22 cellular contexts compared by ENCODE assay signal in the genomic region with DNA sequence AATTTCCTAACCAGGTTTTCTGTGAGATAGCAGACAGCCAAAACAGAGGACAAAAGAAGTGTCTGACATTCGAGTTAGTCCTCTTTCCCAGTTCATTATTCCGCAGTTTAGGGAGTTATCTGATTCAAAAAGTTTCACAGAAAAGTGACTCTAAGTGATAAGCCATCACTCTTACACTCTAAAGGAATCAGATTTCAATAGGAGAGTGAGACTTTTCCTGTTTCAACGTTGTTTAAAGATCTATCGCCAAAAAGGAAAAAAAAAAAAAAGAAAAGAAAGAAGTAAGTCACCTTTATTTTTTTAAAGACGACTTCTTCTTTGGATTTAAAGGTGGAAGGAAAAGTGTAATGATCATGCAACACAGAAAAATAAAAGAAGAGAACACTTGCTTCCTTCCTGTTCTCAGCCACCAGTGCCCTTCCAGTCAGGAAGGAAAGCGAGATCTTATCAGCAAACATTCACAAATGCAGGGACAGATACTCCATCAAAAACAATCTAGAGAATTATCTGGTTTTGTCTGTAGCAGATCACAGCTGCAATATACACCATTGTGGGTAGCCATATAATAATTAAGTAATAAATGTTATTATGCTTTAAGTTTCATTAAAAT. TPM values are rescaled to one million over a fixed set of nuclear protein-coding genes. Genes with fewer than 3 reads are reported as not detected.
DNase-seq lines count a peak whose midpoint lies in the region; ATAC-seq, FAIRE-seq and TF ChIP-seq lines count a peak whose summit lies in the region.
"Had no signal": no experiment of that assay in that cellular context is flagged by ENCODE, and none has a peak within 500 bp of the region (broad histone marks: within the 10 kb centered on the region; RNA-seq: fewer than 3 reads in every experiment).

No MANE protein-coding gene starts in this region.

- H3K79me2 ChIP-seq in HepG2 (ENCODE audit: insufficient read depth, low read length): peaks cover 79% of the 10 kb centered on the region

- H3K4ac ChIP-seq in mesenchymal stem cell (ENCODE audit: low read depth in 1 of 2, low read length in 2 of 2): no peak overlapping the region

- no peak overlapping the region for H2BK5ac ChIP-seq in mesenchymal stem cell (ENCODE audit: low read depth, low read length, poor library complexity, severe bottlenecking)

- peaks cover 1% of the 10 kb centered on the region for H3K79me1 ChIP-seq in mesenchymal stem cell (replicated peaks; ENCODE audit: low read length, poor library complexity, severe bottlenecking)

- H3K14ac ChIP-seq in mesenchymal stem cell (ENCODE audit: low read length in 2 of 2): no peak overlapping the region

- ATAC-seq in HepG2 (no peak), right lobe of liver (no peak)
- ATAC-seq: activated naive CD4-positive, alpha-beta T cell treated with anti-CD3 and anti-CD28 coated beads, Interleukin-2, amount 50 U/mL, for 72 hours; heart left ventricle; pancreas; stimulated activated naive B cell treated with anti-CD40 and anti-IgM and Interleukin-4, amounts not matched to agents 10 μg/mL and 1 μg/mL and 100 μg/mL, for 72 hours had no signal

- H3K4me2 ChIP-seq in HepG2 (ENCODE audit: low read depth, low read length): peak overlapping the region; percentile 45
- no peak overlapping the region for H3K4me2 ChIP-seq in mesenchymal stem cell (ENCODE audit: low read length, poor library complexity, severe bottlenecking)

- H3K27ac ChIP-seq in HepG2 (ENCODE audit: extremely low read length, insufficient read depth, low read length) (peak overlapping the region; percentile 2), right lobe of liver (no peak overlapping the region), mesenchymal stem cell (ENCODE audit: low read length, poor library complexity, severe bottlenecking) (no peak overlapping the region), esophagus muscularis mucosa (replicated peaks in 1 of 4) (no peak overlapping the region)
- H3K27ac ChIP-seq: dorsolateral prefrontal cortex, heart left ventricle, pancreas had no signal

- H3K4me1 ChIP-seq in HepG2 (ENCODE audit: insufficient read depth, low read length): peaks cover 87% of the 10 kb centered on the region
- peaks cover 0 to 8% (median 2%) of the 10 kb centered on the region in 4 donors for H3K4me1 ChIP-seq in right lobe of liver
- peaks cover 1% of the 10 kb centered on the region for H3K4me1 ChIP-seq in mesenchymal stem cell (ENCODE audit: control insufficient read depth, insufficient read depth, low read depth, low read length)
- peaks cover 0 to 4% (median 0%) of the 10 kb centered on the region in 4 donors for H3K4me1 ChIP-seq in esophagus muscularis mucosa

- H3K9ac ChIP-seq in HepG2 (ENCODE audit: insufficient read depth, low read depth, low read length): peak overlapping the region; percentile 18; the same call in 1 of the 2 replicates
- no peak overlapping the region for H3K9ac ChIP-seq in mesenchymal stem cell (ENCODE audit: low read length)

- TF ChIP-seq RAD21 in HepG2 (CRISPR knock-in tag; IDR thresholded peaks at IDR 0.05): no peak

- TF ChIP-seq EP300 in HepG2 (IDR thresholded peaks at IDR 0.05; ENCODE audit: low read depth in 2 of 2, low read length in 2 of 2) (no peak), HepG2 (CRISPR knock-in tag; IDR thresholded peaks at IDR 0.05; ENCODE audit: borderline replicate concordance) (no peak), esophagus muscularis mucosa (IDR thresholded peaks at IDR 0.05) (no peak)

- H3K4me3 ChIP-seq in HepG2 (replicated peaks in 1 of 3; ENCODE audit: insufficient read depth in 1 of 3, low read depth in 2 of 3, low read length in 3 of 3) (peak overlapping the region in 1 of 3 experiments; percentile 4; a peak in 1 of 6 replicates), right lobe of liver (no peak overlapping the region), mesenchymal stem cell (ENCODE audit: insufficient read depth in 1 of 2, low read depth in 1 of 2, low read length in 2 of 2) (no peak overlapping the region), esophagus muscularis mucosa (no peak overlapping the region)
- H3K4me3 ChIP-seq: dorsolateral prefrontal cortex, heart left ventricle, pancreas, upper lobe of left lung had no signal

- 66% methylated on average over 6 of the region's 6 CpGs for WGBS in HepG2 (ENCODE audit: low lambda C conversion rate)
- WGBS in right lobe of liver (ENCODE audit: insufficient coverage, low coverage, low lambda C conversion rate, missing lambda C conversion rate): 45% methylated on average over 6 of the region's 6 CpGs
- WGBS in mesenchymal stem cell: 17% methylated on average over 1 of the region's 6 CpGs
- 23% methylated on average over 6 of the region's 6 CpGs for WGBS in esophagus muscularis mucosa

- TF ChIP-seq POLR2A in HepG2 (IDR thresholded peaks at IDR 0.05; ENCODE audit: insufficient read depth in 1 of 2, low read depth in 2 of 2, low read length in 2 of 2): no peak
- no peak for TF ChIP-seq POLR2A in right lobe of liver (IDR thresholded peaks at IDR 0.05)
- TF ChIP-seq POLR2A in esophagus muscularis mucosa (IDR thresholded peaks at IDR 0.05; ENCODE audit: low read depth): no peak

- POLR2A ChIA-PET in HepG2 (lab: Yijun Ruan, JAX): no interaction called here

- no peak overlapping the region for H2BK15ac ChIP-seq in mesenchymal stem cell (ENCODE audit: low read depth, poor library complexity, severe bottlenecking)

- H2AK5ac ChIP-seq in mesenchymal stem cell (ENCODE audit: low read length, severe bottlenecking): no peak overlapping the region

- 0 out of 2 replicates have a peak, but pooled peaks cover 7% of the 10 kb centered on the region for H4K20me1 ChIP-seq in HepG2 (ENCODE audit: insufficient read depth, low read length)

- H3K36me3 ChIP-seq in HepG2 (replicated peaks in 1 of 2; ENCODE audit: control insufficient read depth in 1 of 2, insufficient read depth in 2 of 2, low read length in 2 of 2) (peaks cover 1 to 32% of the 10 kb centered on the region in 2 experiments; a peak in 4 of 5 replicates), right lobe of liver (no peaks in the 10 kb centered on the region), mesenchymal stem cell (ENCODE audit: control insufficient read depth in 1 of 2, insufficient read depth in 2 of 2, low read depth in 1 of 2, low read length in 2 of 2) (no peaks in the 10 kb centered on the region), esophagus muscularis mucosa (no peaks in the 10 kb centered on the region)
- H3K36me3 ChIP-seq: heart left ventricle, pancreas, upper lobe of left lung had no signal

- H2BK12ac ChIP-seq in mesenchymal stem cell (ENCODE audit: low read length in 2 of 2): no peak overlapping the region

- no peak overlapping the region for H3K18ac ChIP-seq in mesenchymal stem cell (ENCODE audit: low read depth in 1 of 2, low read length in 2 of 2)

- H4K91ac ChIP-seq in mesenchymal stem cell (ENCODE audit: low read length): no peak overlapping the region

- H2BK120ac ChIP-seq in mesenchymal stem cell (ENCODE audit: low read depth, low read length): no peak overlapping the region

- in situ Hi-C loops in HepG2 (cut with HindIII; ENCODE audit: extremely low pct_ligation_motif_present, low pct_unique_long_range_greater_than_20kb): loop anchor here (5.0 to 10.0 kb wide), 2 partner anchors 73 to 340 kb away; no protein-coding TSS in a partner anchor

- no peak overlapping the region for H4K8ac ChIP-seq in mesenchymal stem cell (ENCODE audit: low read length)

- no peak overlapping the region for H2AFZ ChIP-seq in HepG2 (ENCODE audit: low read length)
- H2AFZ ChIP-seq in mesenchymal stem cell (ENCODE audit: low read depth, low read length): no peak overlapping the region

- no peak for FAIRE-seq in HepG2 (lab: Jason Lieb, UNC)
- FAIRE-seq: GM12892, pancreas had no signal

- no peaks in the 10 kb centered on the region for H3K9me3 ChIP-seq in HepG2 (ENCODE audit: low read length)
- H3K9me3 ChIP-seq in right lobe of liver: no peaks in the 10 kb centered on the region
- no peaks in the 10 kb centered on the region for H3K9me3 ChIP-seq in mesenchymal stem cell (ENCODE audit: control insufficient read depth, low read length)
- H3K9me3 ChIP-seq in esophagus muscularis mucosa: peaks cover 0 to 7% (median 0%) of the 10 kb centered on the region in 4 donors
- H3K9me3 ChIP-seq: pancreas had no signal

- no peak overlapping the region for H3K23ac ChIP-seq in mesenchymal stem cell (ENCODE audit: low read length in 2 of 2)

- intact Hi-C loops in HepG2 (cut with micrococcal nuclease; ENCODE audit: unreplicated experiment): no loop called here
- intact Hi-C loops in right lobe of liver (cut with DNase I): loop anchor here in 1 of 2 donors (5.0 kb wide), 1 partner anchor 73 kb away; no protein-coding TSS in a partner anchor
- intact Hi-C loops in esophagus muscularis mucosa (cut with DNase I): no loop called here

- no peaks in the 10 kb centered on the region for H3K27me3 ChIP-seq in HepG2 (ENCODE audit: control insufficient read depth in 1 of 2, insufficient read depth in 2 of 2, low read length in 2 of 2)
- no peaks in the 10 kb centered on the region for H3K27me3 ChIP-seq in right lobe of liver
- no peaks in the 10 kb centered on the region for H3K27me3 ChIP-seq in mesenchymal stem cell (ENCODE audit: control insufficient read depth in 1 of 2, insufficient read depth in 1 of 2, low read length in 2 of 2)
- H3K27me3 ChIP-seq in esophagus muscularis mucosa: no peaks in the 10 kb centered on the region
- H3K27me3 ChIP-seq: dorsolateral prefrontal cortex, heart left ventricle, pancreas, upper lobe of left lung had no signal

- CTCF ChIA-PET in HepG2 (lab: Yijun Ruan, JAX; ENCODE audit: low intra/inter-chr PET ratio, low total read pairs): no interaction called here

- BruUV-seq in HepG2 (replicated peaks; lab: Mats Ljungman, UMichigan): no TSS peak

- DNase-seq in HepG2 (ENCODE audit: low spot score) (no peak), right lobe of liver (no peak), SK-N-DZ (ENCODE audit: low spot score) (peak; percentile 73), mesenchymal stem cell (peak; percentile 35), NCI-H748 treated with DMSO at 0.1 percent for 48 hours (lab: John Stamatoyannopoulos, UW) (no peak), NCI-H345 (lab: John Stamatoyannopoulos, UW) (no peak), esophagus muscularis mucosa (ENCODE audit: extremely low spot score) (no peak), putamen (ENCODE audit: low spot score) (no peak)
- DNase-seq: activated CD4-positive, alpha-beta memory T cell treated with anti-CD3 and anti-CD28 coated beads for 36 hours; activated T-cell treated with anti-CD3 and anti-CD28 coated beads, Interleukin-2, amount 50 U/mL, for 48 hours; CD4-positive, alpha-beta memory T cell; dorsolateral prefrontal cortex; HCEC 1CT; heart left ventricle; islet precursor cell; NCI-H1930; NCI-H526; pancreas; stimulated activated naive B cell treated with anti-CD40 and anti-IgM and Interleukin-4, amounts not matched to agents 10 μg/mL and 1 μg/mL and 100 μg/mL, for 72 hours; upper lobe of left lung had no signal

- TF ChIP-seq CTCF in HepG2 (CRISPR knock-in tag; IDR thresholded peaks at IDR 0.05) (no peak), right lobe of liver (IDR thresholded peaks at IDR 0.05) (no peak), esophagus muscularis mucosa (IDR thresholded peaks at IDR 0.05) (no peak)

RNA-seq across cellular contexts. Expression of a gene that starts 49.8 kb away (rescaled TPM):
- total RNA-seq in HepG2 (2016; rRNA removed; fragmentation: Illumina TruSeq; extraction: Trizol) (161 and 301 TPM in 2 replicates), right lobe of liver (100 to 1,000 TPM; 145 to 223 (median 189) TPM), esophagus muscularis mucosa (10 to 100 TPM; 57.3 to 93.1 (median 68.2) TPM)
- 38.3 and 39.3 TPM in 2 replicates for total RNA-seq in HepG2 (2016; cell fraction: cytosol; rRNA removed; fragmentation: Illumina TruSeq; extraction: Trizol; ENCODE audit: low read depth)
- total RNA-seq in HepG2 (2016; cell fraction: insoluble cytoplasmic fraction; rRNA removed; fragmentation: Illumina TruSeq; extraction: Trizol): 172 and 272 TPM in 2 replicates
- total RNA-seq in HepG2 (2016; cell fraction: membrane; rRNA removed; fragmentation: Illumina TruSeq; extraction: Trizol): 52.0 and 70.0 TPM in 2 replicates
- total RNA-seq in HepG2 (2016; cell fraction: nucleus; rRNA removed; fragmentation: Illumina TruSeq; extraction: Trizol): 317 and 356 TPM in 2 replicates
- 404 and 436 TPM in 2 replicates for polyA plus RNA-seq in HepG2 (2011; rRNA removed)
- polyA plus RNA-seq in HepG2 (2011; cell fraction: cytosol; rRNA removed): 141 and 281 TPM in 2 replicates
- 59.5 and 99.9 TPM in 2 replicates for polyA plus RNA-seq in HepG2 (2011; cell fraction: nucleus; rRNA removed)
- polyA plus RNA-seq in HepG2 (2012): 778 and 1,175 TPM in 2 replicates
- 23.5 and 25.5 TPM in 2 replicates for polyA plus RNA-seq in HepG2 (2016; cell fraction: cytosol; fragmentation: Illumina TruSeq; extraction: Trizol; ENCODE audit: low read depth)
- 122 TPM in 2 replicates for polyA plus RNA-seq in HepG2 (2016; cell fraction: insoluble cytoplasmic fraction; fragmentation: Illumina TruSeq; extraction: Trizol; ENCODE audit: low read depth)
- polyA plus RNA-seq in HepG2 (2016; cell fraction: membrane; fragmentation: Illumina TruSeq; extraction: Trizol; ENCODE audit: low read depth): 32.9 and 33.4 TPM in 2 replicates
- polyA plus RNA-seq in HepG2 (2016; cell fraction: nucleus; fragmentation: Illumina TruSeq; extraction: Trizol; ENCODE audit: insufficient read depth, low read depth): 310 and 322 TPM in 2 replicates
- 28.8 and 207 TPM in 2 replicates for polyA minus RNA-seq in HepG2 (2011; rRNA and poly(A)+ RNA removed; ENCODE audit: low replicate concordance)
- 198 and 296 TPM in 2 replicates for polyA minus RNA-seq in HepG2 (2011; cell fraction: cytosol; rRNA and poly(A)+ RNA removed)
- 460 and 590 TPM in 2 replicates for polyA minus RNA-seq in HepG2 (2011; cell fraction: nucleus; rRNA and poly(A)+ RNA removed)
- 0.21 TPM in 1 of 2 replicates, not detected in the other for polyA plus RNA-seq in SK-N-DZ (2014; cell fraction: cytosol; rRNA removed)
- not detected in 2 replicates for polyA plus RNA-seq in SK-N-DZ (2014; cell fraction: nucleus; rRNA removed)
- 486 TPM for polyA plus RNA-seq in mesenchymal stem cell (2013, experiment 1 of 2)
- 510 TPM for polyA plus RNA-seq in mesenchymal stem cell (2013, experiment 2 of 2)
- total RNA-seq: activated CD4-positive, alpha-beta memory T cell treated with anti-CD3 and anti-CD28 coated beads for 36 hours; CD4-positive, alpha-beta memory T cell had no signal
- polyA plus RNA-seq: CD4-positive, alpha-beta memory T cell had no signal

RNA-seq across cellular contexts. Expression of a gene that starts 56.4 kb away (rescaled TPM):
- total RNA-seq in HepG2 (2016; rRNA removed; fragmentation: Illumina TruSeq; extraction: Trizol) (0.02 TPM in 1 of 2 replicates, not detected in the other), right lobe of liver (10 to 100 TPM in 1 of 6 experiments, 1 to 10 TPM in 5; 3.7 to 13.9 (median 8.2) TPM), esophagus muscularis mucosa (10 to 100 TPM; 12.5 to 45.7 (median 24.7) TPM)
- total RNA-seq in HepG2 (2016; cell fraction: cytosol; rRNA removed; fragmentation: Illumina TruSeq; extraction: Trizol; ENCODE audit: low read depth): not detected in 2 replicates
- total RNA-seq in HepG2 (2016; cell fraction: insoluble cytoplasmic fraction; rRNA removed; fragmentation: Illumina TruSeq; extraction: Trizol): 0.15 TPM in 1 of 2 replicates, not detected in the other
- 0.21 TPM in 1 of 2 replicates, not detected in the other for total RNA-seq in HepG2 (2016; cell fraction: membrane; rRNA removed; fragmentation: Illumina TruSeq; extraction: Trizol)
- total RNA-seq in HepG2 (2016; cell fraction: nucleus; rRNA removed; fragmentation: Illumina TruSeq; extraction: Trizol): not detected in 2 replicates
- polyA plus RNA-seq in HepG2 (2011; rRNA removed): 0.18 TPM in 1 of 2 replicates, not detected in the other
- 0.09 TPM in 1 of 2 replicates, not detected in the other for polyA plus RNA-seq in HepG2 (2011; cell fraction: cytosol; rRNA removed)
- polyA plus RNA-seq in HepG2 (2011; cell fraction: nucleus; rRNA removed): 0.03 TPM in 1 of 2 replicates, not detected in the other
- polyA plus RNA-seq in HepG2 (2012): 0.20 and 0.66 TPM in 2 replicates
- polyA plus RNA-seq in HepG2 (2016; cell fraction: cytosol; fragmentation: Illumina TruSeq; extraction: Trizol; ENCODE audit: low read depth): not detected in 2 replicates
- polyA plus RNA-seq in HepG2 (2016; cell fraction: insoluble cytoplasmic fraction; fragmentation: Illumina TruSeq; extraction: Trizol; ENCODE audit: low read depth): not detected in 2 replicates
- not detected in 2 replicates for polyA plus RNA-seq in HepG2 (2016; cell fraction: membrane; fragmentation: Illumina TruSeq; extraction: Trizol; ENCODE audit: low read depth)
- not detected in 2 replicates for polyA plus RNA-seq in HepG2 (2016; cell fraction: nucleus; fragmentation: Illumina TruSeq; extraction: Trizol; ENCODE audit: insufficient read depth, low read depth)
- polyA minus RNA-seq in HepG2 (2011; rRNA and poly(A)+ RNA removed; ENCODE audit: low replicate concordance): not detected in 2 replicates
- not detected in 2 replicates for polyA minus RNA-seq in HepG2 (2011; cell fraction: cytosol; rRNA and poly(A)+ RNA removed)
- polyA minus RNA-seq in HepG2 (2011; cell fraction: nucleus; rRNA and poly(A)+ RNA removed): 0.26 and 0.87 TPM in 2 replicates
- polyA plus RNA-seq in SK-N-DZ (2014; cell fraction: cytosol; rRNA removed): 0.06 TPM in 1 of 2 replicates, not detected in the other
- polyA plus RNA-seq in SK-N-DZ (2014; cell fraction: nucleus; rRNA removed): 0.04 TPM in 1 of 2 replicates, not detected in the other
- 3.4 TPM for polyA plus RNA-seq in mesenchymal stem cell (2013, experiment 1 of 2)
- polyA plus RNA-seq in mesenchymal stem cell (2013, experiment 2 of 2): 3.4 TPM
- polyA plus RNA-seq: CD4-positive, alpha-beta memory T cell had no signal

Comparison
In these comparisons a context has a peak if more than half of its experiments do, and no peak if none do; other contexts are left out.
1. DNase-seq: peak in SK-N-DZ (single experiment) and mesenchymal stem cell (single experiment); none in HepG2 (single experiment), right lobe of liver (0 of 3), NCI-H748 treated with DMSO at 0.1 percent for 48 hours (single experiment), NCI-H345 (single experiment), esophagus muscularis mucosa (single experiment) and putamen (single experiment).